ENCODE assay signal across 13 cellular contexts in the genomic region with DNA sequence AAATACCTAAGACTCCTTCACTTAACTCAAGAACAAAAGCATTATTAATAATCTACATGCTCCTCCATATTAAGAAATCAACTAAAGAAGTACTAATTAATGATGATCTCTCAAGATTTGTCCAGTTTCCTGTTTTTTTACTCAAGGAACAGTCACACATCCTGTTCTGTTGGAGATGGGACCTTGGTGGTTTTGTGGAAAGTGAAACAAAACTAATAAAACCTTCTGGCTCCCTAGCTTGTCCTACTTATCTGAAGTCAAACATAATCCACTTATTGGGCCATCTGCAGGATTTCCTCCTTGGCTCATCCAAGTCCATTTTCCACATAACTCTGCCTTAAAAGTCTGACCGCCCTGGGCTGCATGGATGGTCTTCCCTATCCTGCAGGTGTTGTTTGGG.
A peak's percentile ranks its signal among the peaks of the same experiment; 100 is the strongest.
DNase-seq lines count a peak whose midpoint lies in the region; ATAC-seq and TF ChIP-seq lines count a peak whose summit lies in the region.
"Had no signal": no experiment of that assay in that cellular context is flagged by ENCODE, and none has a peak within 500 bp of the region (broad histone marks: within the 10 kb centered on the region; RNA-seq: fewer than 3 reads in every experiment).

No MANE protein-coding gene starts in this region.

- H3K9me2 ChIP-seq in Karpas-422 (replicated peaks; ENCODE audit: insufficient read depth, low read length), result no peaks in the 10 kb centered on the region

- in situ Hi-C loops in gastrocnemius medialis (cut with MboI; ENCODE audit: low sequenced_read_pairs in 4 of 4), result no loop called here

- H3K27me3 Mint-ChIP-seq in activated naive CD8-positive, alpha-beta T cell, result no peaks in the 10 kb centered on the region
- H3K27me3 Mint-ChIP-seq: activated CD4-positive, alpha-beta T cell treated with anti-CD3 and anti-CD28 coated beads for 36 hours had no signal

- no peaks in the 10 kb centered on the region for H3K79me2 ChIP-seq in Karpas-422 (ENCODE audit: low read length)

- H3K4me1 ChIP-seq in gastrocnemius medialis (peaks cover 0 to 17% of the 10 kb centered on the region in 2 donors), sigmoid colon (peaks cover 0 to 9% (median 0%) of the 10 kb centered on the region in 4 donors), Karpas-422 (ENCODE audit: low read length) (no peaks in the 10 kb centered on the region)
- H3K4me1 ChIP-seq: foreskin keratinocyte, neural progenitor cell had no signal

- H3K27me3 ChIP-seq in gastrocnemius medialis (peaks cover 0 to 3% (median 0%) of the 10 kb centered on the region in 3 donors), sigmoid colon (no peaks in the 10 kb centered on the region), Karpas-422 (ENCODE audit: low read length) (no peaks in the 10 kb centered on the region)
- H3K27me3 ChIP-seq: neural progenitor cell had no signal

- no peak for TF ChIP-seq EP300 in sigmoid colon (IDR thresholded peaks at IDR 0.05)

- no peaks in the 10 kb centered on the region for H3K36me3 Mint-ChIP-seq in activated naive CD8-positive, alpha-beta T cell
- H3K36me3 Mint-ChIP-seq: neural progenitor cell had no signal

- H3K4me3 ChIP-seq in gastrocnemius medialis (no peak overlapping the region), sigmoid colon (no peak overlapping the region), Karpas-422 (ENCODE audit: low read length) (no peak overlapping the region)
- H3K4me3 ChIP-seq: neural progenitor cell had no signal

- peak; percentile 46 for DNase-seq in EH (ENCODE audit: low read depth)
- peak; percentile 54 to 80 for DNase-seq in NCI-H524 (lab: John Stamatoyannopoulos, UW)
- no peak for DNase-seq in gastrocnemius medialis
- no peak for DNase-seq in DMS79 treated with DMSO at 0.1 percent for 48 hours (lab: John Stamatoyannopoulos, UW)
- DNase-seq in sigmoid colon, result no peak
- no peak for DNase-seq in Karpas-422
- DNase-seq: activated CD4-positive, alpha-beta T cell treated with anti-CD3 and anti-CD28 coated beads for 36 hours; activated naive CD4-positive, alpha-beta T cell treated with anti-CD3 and anti-CD28 coated beads, Interleukin-2, amount 50 U/mL, for 16 hours; foreskin keratinocyte; NCI-H2227 treated with DMSO at 0.1 percent for 48 hours; SHP77 treated with DMSO at 0.1 percent for 48 hours had no signal

- intact Hi-C loops in gastrocnemius medialis (cut with DNase I; ENCODE audit: low total_unique reads), result no loop called here
- intact Hi-C loops in sigmoid colon (cut with DNase I), result no loop called here

- no peak overlapping the region for H3K4me3 Mint-ChIP-seq in activated naive CD8-positive, alpha-beta T cell
- H3K4me3 Mint-ChIP-seq: activated CD4-positive, alpha-beta T cell treated with anti-CD3 and anti-CD28 coated beads for 36 hours; neural progenitor cell had no signal

- no peak overlapping the region for H3K4me2 ChIP-seq in Karpas-422 (ENCODE audit: low read depth, low read length, poor library complexity, severe bottlenecking)
- H3K4me2 ChIP-seq: neural progenitor cell had no signal

- no peaks in the 10 kb centered on the region for H3K9me3 Mint-ChIP-seq in activated naive CD8-positive, alpha-beta T cell (ENCODE audit: low read depth)
- H3K9me3 Mint-ChIP-seq: neural progenitor cell had no signal

- H3K36me3 ChIP-seq in gastrocnemius medialis, result no peaks in the 10 kb centered on the region
- H3K36me3 ChIP-seq in sigmoid colon, result no peaks in the 10 kb centered on the region
- H3K36me3 ChIP-seq in Karpas-422 (ENCODE audit: insufficient read depth, low read length), result no peaks in the 10 kb centered on the region
- H3K36me3 ChIP-seq: neural progenitor cell had no signal

- peaks cover 16% of the 10 kb centered on the region for H3K4me1 Mint-ChIP-seq in activated naive CD8-positive, alpha-beta T cell (ENCODE audit: low read depth)
- H3K4me1 Mint-ChIP-seq: neural progenitor cell had no signal

- peak overlapping the region; percentile 22 for H3K27ac Mint-ChIP-seq in activated naive CD8-positive, alpha-beta T cell
- H3K27ac Mint-ChIP-seq: activated CD4-positive, alpha-beta T cell treated with anti-CD3 and anti-CD28 coated beads for 36 hours; neural progenitor cell had no signal

- no peaks in the 10 kb centered on the region for H4K20me1 ChIP-seq in Karpas-422 (ENCODE audit: insufficient read depth, low read depth, low read length)

- no peak overlapping the region for H2AFZ ChIP-seq in Karpas-422 (ENCODE audit: low read length)
- H2AFZ ChIP-seq: neural progenitor cell had no signal

- peak overlapping the region in 3 of 4 donors; percentile 20 to 68 (median 52) for H3K27ac ChIP-seq in gastrocnemius medialis
- H3K27ac ChIP-seq in sigmoid colon, result peak overlapping the region in 1 of 4 donors; percentile 15
- no peak overlapping the region for H3K27ac ChIP-seq in Karpas-422 (ENCODE audit: low read length)
- H3K27ac ChIP-seq: foreskin keratinocyte, neural progenitor cell had no signal

- H3K9ac ChIP-seq in Karpas-422 (ENCODE audit: low read length), result no peak overlapping the region
- H3K9ac ChIP-seq: neural progenitor cell had no signal

- 56 to 59% methylated on average over 1 of the region's 1 CpG for WGBS in sigmoid colon, 2 donors

- H3K9me3 ChIP-seq in gastrocnemius medialis (no peaks in the 10 kb centered on the region), sigmoid colon (no peaks in the 10 kb centered on the region), Karpas-422 (ENCODE audit: low read length) (no peaks in the 10 kb centered on the region)

- ATAC-seq in gastrocnemius medialis, result no peak
- ATAC-seq: activated CD4-positive, alpha-beta T cell treated with anti-CD3 and anti-CD28 coated beads for 36 hours; foreskin keratinocyte had no signal

- TF ChIP-seq POLR2A in gastrocnemius medialis (IDR thresholded peaks at IDR 0.05) (no peak), sigmoid colon (IDR thresholded peaks at IDR 0.05) (no peak)

- TF ChIP-seq CTCF in gastrocnemius medialis (IDR thresholded peaks at IDR 0.05 in 4 of 5, conservative IDR thresholded peaks at IDR 0.05 in 1 of 5) (no peak), sigmoid colon (IDR thresholded peaks at IDR 0.05) (no peak)

Comparison
In these comparisons a context has a peak if more than half of its experiments do, and no peak if none do; other contexts are left out.
1. DNase-seq: peak in EH (single experiment) and NCI-H524 (2 of 2); none in gastrocnemius medialis (0 of 2), DMS79 treated with DMSO at 0.1 percent for 48 hours (single experiment), sigmoid colon (single experiment) and Karpas-422 (single experiment).